8 cellular contexts compared by ENCODE assay signal in genomic region chr15:55196458-55197361, GRCh38. TPM values are rescaled to one million over a fixed set of nuclear protein-coding genes. Genes with fewer than 3 reads are reported as not detected.
DNase-seq lines count a peak whose midpoint lies in the region; ATAC-seq and FAIRE-seq lines count a peak whose summit lies in the region.

Gene RSL24D1 (minus strand): TSS chr15:55196941. CDS start chr15:55196890, 51 bp downstream.

- H3K4me3 Mint-ChIP-seq in naive B cell = no peak within 1 kb of the TSS
- no peak within 1 kb of the TSS for H3K4me3 Mint-ChIP-seq in stimulated activated memory B cell treated with anti-CD40 and anti-IgM and Interleukin-4, amounts not matched to agents 10 μg/mL and 1 μg/mL and 100 μg/mL, for 72 hours

- peak within 1 kb of the TSS; percentile 66 for H2AFZ ChIP-seq in Karpas-422 (ENCODE audit: low read length)

- H4K20me1 ChIP-seq in Karpas-422 (ENCODE audit: insufficient read depth, low read depth, low read length) = peaks cover 35% of the 10 kb centered on the region

- H3K79me2 ChIP-seq in Karpas-422 (ENCODE audit: low read length) = peaks cover 50% of the 10 kb centered on the region

- H3K36me3 ChIP-seq in Karpas-422 (ENCODE audit: insufficient read depth, low read length) = peaks cover 33% of the 10 kb centered on the region

- peaks cover 0 to 5% (median 0%) of the 10 kb centered on the region in 7 donors for H3K9me3 Mint-ChIP-seq in naive B cell
- H3K9me3 Mint-ChIP-seq in stimulated activated memory B cell treated with anti-CD40 and anti-IgM and Interleukin-4, amounts not matched to agents 10 μg/mL and 1 μg/mL and 100 μg/mL, for 72 hours = peaks cover 4% of the 10 kb centered on the region

- H3K27me3 Mint-ChIP-seq in naive B cell = no peaks in the 10 kb centered on the region
- H3K27me3 Mint-ChIP-seq in stimulated activated memory B cell treated with anti-CD40 and anti-IgM and Interleukin-4, amounts not matched to agents 10 μg/mL and 1 μg/mL and 100 μg/mL, for 72 hours = no peaks in the 10 kb centered on the region

- peak within 1 kb of the TSS; percentile 91 for H3K4me2 ChIP-seq in Karpas-422 (ENCODE audit: low read depth, low read length, poor library complexity, severe bottlenecking)

- peak within 1 kb of the TSS; percentile 76 for H3K4me3 ChIP-seq in Karpas-422 (ENCODE audit: low read length)

- peaks cover 0 to 11% (median 6%) of the 10 kb centered on the region in 3 donors for H3K4me1 Mint-ChIP-seq in naive B cell
- peaks cover 12% of the 10 kb centered on the region for H3K4me1 Mint-ChIP-seq in stimulated activated memory B cell treated with anti-CD40 and anti-IgM and Interleukin-4, amounts not matched to agents 10 μg/mL and 1 μg/mL and 100 μg/mL, for 72 hours

- ATAC-seq in GM21825 (IDR thresholded peaks at IDR 0.05; ENCODE audit: unreplicated experiment) = peak; percentile 93
- peak; percentile 90 for ATAC-seq in naive B cell (ENCODE audit: low read depth in 2 of 2)
- ATAC-seq in stimulated activated memory B cell treated with anti-CD40 and anti-IgM and Interleukin-4, amounts not matched to agents 10 μg/mL and 1 μg/mL and 100 μg/mL, for 72 hours = peak; percentile 99

- FAIRE-seq in RCC 7860 (lab: Jason Lieb, UNC) = peak; percentile 95

- no peaks in the 10 kb centered on the region for H3K27me3 ChIP-seq in Karpas-422 (ENCODE audit: low read length)

- H3K9ac ChIP-seq in Karpas-422 (ENCODE audit: low read length) = peak within 1 kb of the TSS; percentile 82

- peak; percentile 99 for DNase-seq in Daoy (ENCODE audit: low read depth)
- peak; percentile 99 for DNase-seq in Karpas-422
- DNase-seq in RCC 7860 (ENCODE audit: low spot score) = peak; percentile 94
- DNase-seq in activated T-helper 1 cell treated with Interleukin-2 at 50 U/mL for 16 hours (ENCODE audit: low read depth) = peak; percentile 95
- peak; percentile 98 for DNase-seq in fibroblast of gingiva (ENCODE audit: low read depth)
- DNase-seq in naive B cell = peak; percentile 95

- H3K36me3 Mint-ChIP-seq in naive B cell = peaks cover 0 to 15% of the 10 kb centered on the region in 2 donors
- H3K36me3 Mint-ChIP-seq in stimulated activated memory B cell treated with anti-CD40 and anti-IgM and Interleukin-4, amounts not matched to agents 10 μg/mL and 1 μg/mL and 100 μg/mL, for 72 hours = peaks cover 16% of the 10 kb centered on the region

- H3K9me2 ChIP-seq in Karpas-422 (replicated peaks; ENCODE audit: insufficient read depth, low read length) = no peaks in the 10 kb centered on the region

- H3K27ac Mint-ChIP-seq in naive B cell = no peak within 1 kb of the TSS
- no peak within 1 kb of the TSS for H3K27ac Mint-ChIP-seq in stimulated activated memory B cell treated with anti-CD40 and anti-IgM and Interleukin-4, amounts not matched to agents 10 μg/mL and 1 μg/mL and 100 μg/mL, for 72 hours

- H3K27ac ChIP-seq in Karpas-422 (ENCODE audit: low read length) = peak within 1 kb of the TSS; percentile 86

- peaks cover 39% of the 10 kb centered on the region for H3K4me1 ChIP-seq in Karpas-422 (ENCODE audit: low read length)

- no peaks in the 10 kb centered on the region for H3K9me3 ChIP-seq in Karpas-422 (ENCODE audit: low read length)

RNA-seq across cellular contexts. Expression of gene RSL24D1, which starts in this region (rescaled TPM):
- 146 and 195 TPM in 2 replicates for total RNA-seq in Daoy (2014; rRNA removed; shearing (Covaris generic))
- total RNA-seq in Karpas-422 (2014; rRNA removed; shearing (Covaris generic); ENCODE audit: low replicate concordance) = 123 and 235 TPM in 2 replicates
- 100 to 1,000 TPM in 4 of 6 donors, 10 to 100 TPM in 2; 82.3 to 114 (median 105) TPM for polyA plus RNA-seq in naive B cell (ENCODE audit: low read depth in 6 of 6)

Comparison
In these comparisons a context has a peak if more than half of its experiments do, and no peak if none do; other contexts are left out.
1. Peak in every context shown above with its lines: DNase-seq, ATAC-seq, H3K4me3 ChIP-seq and H3K27ac ChIP-seq.